ENCODE assay signal across 8 cellular contexts in genomic region chr4:7103031-7103598, GRCh38. TPM values are rescaled to one million over a fixed set of nuclear protein-coding genes. Genes with fewer than 3 reads are reported as not detected.
DNase-seq lines count a peak whose midpoint lies in the region; ATAC-seq, FAIRE-seq and TF ChIP-seq lines count a peak whose summit lies in the region.

No MANE protein-coding gene starts in this region.

- no peaks in the 10 kb centered on the region for H3K79me2 ChIP-seq in ACC112 (ENCODE audit: control insufficient read depth, insufficient read depth, low read length, unreplicated experiment)
- no peaks in the 10 kb centered on the region for H3K79me2 ChIP-seq in HepG2 (ENCODE audit: insufficient read depth, low read length)

- H3K27ac ChIP-seq in ACC112 (ENCODE audit: low read depth, low read length) (no peak overlapping the region), colonic mucosa (peak overlapping the region; percentile 86), HepG2 (ENCODE audit: extremely low read length, insufficient read depth, low read length) (peak overlapping the region; percentile 92)

- WGBS in HepG2 (ENCODE audit: low lambda C conversion rate): 0% methylated on average over 15 of the region's 34 CpGs

- DNase-seq in NCI-H345 treated with DMSO at 0.1 percent for 48 hours (lab: John Stamatoyannopoulos, UW; ENCODE audit: unreplicated experiment) (peak; percentile 35), colonic mucosa (peak; percentile 93), HepG2 (ENCODE audit: low spot score) (peak; percentile 64)
- DNase-seq in activated CD4-positive, alpha-beta T cell treated with anti-CD3 and anti-CD28 coated beads for 4 hours: peak; percentile 79
- peak; percentile 69 for DNase-seq in stimulated activated CD4-positive, alpha-beta T cell treated with anti-CD3 and anti-CD28 coated beads, Interleukin-2, amount 100 ng/mL, for 4 hours (ENCODE audit: low read depth)

- no peak for FAIRE-seq in HepG2 (lab: Jason Lieb, UNC)

- H3K9me3 ChIP-seq in colonic mucosa: no peaks in the 10 kb centered on the region
- H3K9me3 ChIP-seq in HepG2 (ENCODE audit: low read length): no peaks in the 10 kb centered on the region

- H3K4me1 ChIP-seq in ACC112 (ENCODE audit: control insufficient read depth, insufficient read depth, low read length, unreplicated experiment) (peaks cover 9% of the 10 kb centered on the region), colonic mucosa (peaks cover 3% of the 10 kb centered on the region), HepG2 (ENCODE audit: insufficient read depth, low read length) (peaks cover 46% of the 10 kb centered on the region)

- H3K4me3 ChIP-seq in ACC112 (ENCODE audit: low read depth, low read length) (peak overlapping the region; percentile 83), colonic mucosa (peak overlapping the region; percentile 73), HepG2 (replicated peaks in 1 of 3; ENCODE audit: insufficient read depth in 1 of 3, low read depth in 2 of 3, low read length in 3 of 3) (peak overlapping the region; percentile 80 to 88 (median 82))

- intact Hi-C loops in colonic mucosa (cut with DNase I): no loop called here
- intact Hi-C loops in HepG2 (cut with micrococcal nuclease; ENCODE audit: unreplicated experiment): loop anchor here (2.0 to 5.0 kb wide), 2 partner anchors 64 to 84 kb away; no protein-coding TSS in a partner anchor

- no peak for TF ChIP-seq CTCF in colonic mucosa (IDR thresholded peaks at IDR 0.05)
- TF ChIP-seq CTCF in HepG2 (CRISPR knock-in tag; IDR thresholded peaks at IDR 0.05): peak; percentile 44

- ATAC-seq in GM18858 (IDR thresholded peaks at IDR 0.05; ENCODE audit: unreplicated experiment): peak; percentile 48
- ATAC-seq in HG03064 (IDR thresholded peaks at IDR 0.05; ENCODE audit: low read depth, unreplicated experiment): peak; percentile 66
- ATAC-seq in HepG2: peak; percentile 71

- H3K4me2 ChIP-seq in HepG2 (ENCODE audit: low read depth, low read length): peak overlapping the region; percentile 99

- H4K20me1 ChIP-seq in HepG2 (ENCODE audit: insufficient read depth, low read length): no peaks in the 10 kb centered on the region

- H3K36me3 ChIP-seq in ACC112 (ENCODE audit: insufficient read depth, low read length) (no peaks in the 10 kb centered on the region), colonic mucosa (no peaks in the 10 kb centered on the region), HepG2 (replicated peaks in 1 of 2; ENCODE audit: control insufficient read depth in 1 of 2, insufficient read depth in 2 of 2, low read length in 2 of 2) (no peaks in the 10 kb centered on the region)

- POLR2A ChIA-PET in HepG2 (lab: Yijun Ruan, JAX): interaction anchor here (0.7 to 1.8 kb wide), 7 partner anchors 9 to 335 kb away, joined by 3 to 13 read pairs (median 5); partner anchors contain the start of gene GRPEL1

- BruUV-seq in HepG2 (replicated peaks; lab: Mats Ljungman, UMichigan): TSS peak; percentile 96

- TF ChIP-seq EP300 in HepG2 (IDR thresholded peaks at IDR 0.05; ENCODE audit: low read depth in 2 of 2, low read length in 2 of 2) (no peak), HepG2 (CRISPR knock-in tag; IDR thresholded peaks at IDR 0.05; ENCODE audit: borderline replicate concordance) (no peak)

- in situ Hi-C loops in HepG2 (cut with HindIII; ENCODE audit: extremely low pct_ligation_motif_present, low pct_unique_long_range_greater_than_20kb): no loop called here

- peak; percentile 26 to 59; a peak in 2 of 4 replicates for TF ChIP-seq POLR2A in HepG2 (IDR thresholded peaks at IDR 0.05; ENCODE audit: insufficient read depth in 1 of 2, low read depth in 2 of 2, low read length in 2 of 2)

- no peaks in the 10 kb centered on the region for H3K27me3 ChIP-seq in ACC112 (ENCODE audit: insufficient read depth, low read length)
- H3K27me3 ChIP-seq in colonic mucosa: no peaks in the 10 kb centered on the region
- H3K27me3 ChIP-seq in HepG2 (ENCODE audit: control insufficient read depth in 1 of 2, insufficient read depth in 2 of 2, low read length in 2 of 2): peaks cover 1 to 5% of the 10 kb centered on the region in 2 experiments; a peak in 2 of 5 replicates

- H3K9ac ChIP-seq in colonic mucosa (ENCODE audit: low read depth in 2 of 2, low read length in 2 of 2) (peak overlapping the region; percentile 83 to 90), HepG2 (ENCODE audit: insufficient read depth, low read depth, low read length) (peak overlapping the region; percentile 73)

- CTCF ChIA-PET in HepG2 (lab: Yijun Ruan, JAX; ENCODE audit: low intra/inter-chr PET ratio, low total read pairs): interaction anchor here (2.0 kb wide), 1 partner anchor 83 kb away, joined by 7 read pairs; no protein-coding TSS in a partner anchor

- TF ChIP-seq RAD21 in HepG2 (CRISPR knock-in tag; IDR thresholded peaks at IDR 0.05): no peak

- peak overlapping the region; percentile 94 for H2AFZ ChIP-seq in ACC112 (ENCODE audit: low read length, unreplicated experiment)
- H2AFZ ChIP-seq in HepG2 (ENCODE audit: low read length): no peak overlapping the region

TF ChIP-seq in HepG2, 621 proteins besides CTCF, POLR2A, EP300 and RAD21 (continues in another document):
- peak in 1 of 2 experiments; percentile 17; a peak in 1 of 4 replicates for TF ChIP-seq HMGXB4 (CRISPR knock-in tag; IDR thresholded peaks at IDR 0.05; ENCODE audit: borderline replicate concordance in 1 of 2, low read depth in 1 of 2)
- TF ChIP-seq TAF1 (CRISPR knock-in tag; IDR thresholded peaks at IDR 0.05): peak; percentile 48; the same call in 1 of the 2 replicates
- TF ChIP-seq SMAD3 (CRISPR knock-in tag; IDR thresholded peaks at IDR 0.05): 0 out of 2 replicates have a peak, but pooled peaks have one; percentile 39
- TF ChIP-seq SSRP1 (CRISPR knock-in tag; IDR thresholded peaks at IDR 0.05): no peak

RNA-seq across cellular contexts. Expression of gene GRPEL1, which starts 35.3 kb away (rescaled TPM):
- 10 to 100 TPM; 45.9 to 50.9 TPM for total RNA-seq in colonic mucosa
- 141 and 213 TPM in 2 replicates for total RNA-seq in HepG2 (2016; rRNA removed; fragmentation: Illumina TruSeq; extraction: Trizol)
- 24.3 and 28.6 TPM in 2 replicates for total RNA-seq in HepG2 (2016; cell fraction: cytosol; rRNA removed; fragmentation: Illumina TruSeq; extraction: Trizol; ENCODE audit: low read depth)
- 139 and 219 TPM in 2 replicates for total RNA-seq in HepG2 (2016; cell fraction: insoluble cytoplasmic fraction; rRNA removed; fragmentation: Illumina TruSeq; extraction: Trizol)
- total RNA-seq in HepG2 (2016; cell fraction: membrane; rRNA removed; fragmentation: Illumina TruSeq; extraction: Trizol): 37.5 and 43.6 TPM in 2 replicates
- total RNA-seq in HepG2 (2016; cell fraction: nucleus; rRNA removed; fragmentation: Illumina TruSeq; extraction: Trizol): 48.8 and 49.5 TPM in 2 replicates
- 27.2 and 32.3 TPM in 2 replicates for polyA plus RNA-seq in HepG2 (2011; rRNA removed)
- polyA plus RNA-seq in HepG2 (2011; cell fraction: cytosol; rRNA removed): 30.3 and 39.4 TPM in 2 replicates
- polyA plus RNA-seq in HepG2 (2011; cell fraction: nucleus; rRNA removed): 12.6 and 17.4 TPM in 2 replicates
- polyA plus RNA-seq in HepG2 (2012): 52.6 and 70.0 TPM in 2 replicates
- polyA plus RNA-seq in HepG2 (2016; cell fraction: cytosol; fragmentation: Illumina TruSeq; extraction: Trizol; ENCODE audit: low read depth): 28.9 and 31.1 TPM in 2 replicates
- 220 and 231 TPM in 2 replicates for polyA plus RNA-seq in HepG2 (2016; cell fraction: insoluble cytoplasmic fraction; fragmentation: Illumina TruSeq; extraction: Trizol; ENCODE audit: low read depth)
- 28.9 and 29.2 TPM in 2 replicates for polyA plus RNA-seq in HepG2 (2016; cell fraction: membrane; fragmentation: Illumina TruSeq; extraction: Trizol; ENCODE audit: low read depth)
- polyA plus RNA-seq in HepG2 (2016; cell fraction: nucleus; fragmentation: Illumina TruSeq; extraction: Trizol; ENCODE audit: insufficient read depth, low read depth): 73.7 and 88.9 TPM in 2 replicates
- 23.2 and 27.5 TPM in 2 replicates for polyA minus RNA-seq in HepG2 (2011; rRNA and poly(A)+ RNA removed; ENCODE audit: low replicate concordance)
- polyA minus RNA-seq in HepG2 (2011; cell fraction: cytosol; rRNA and poly(A)+ RNA removed): 19.1 and 25.1 TPM in 2 replicates
- 36.8 and 50.7 TPM in 2 replicates for polyA minus RNA-seq in HepG2 (2011; cell fraction: nucleus; rRNA and poly(A)+ RNA removed)

RNA-seq across cellular contexts. Expression of gene TADA2B, which starts 59.9 kb away (rescaled TPM):
- 10 to 100 TPM; 24.0 to 27.2 TPM for total RNA-seq in colonic mucosa
- 8.6 and 8.9 TPM in 2 replicates for total RNA-seq in HepG2 (2016; rRNA removed; fragmentation: Illumina TruSeq; extraction: Trizol)
- 2.2 and 3.1 TPM in 2 replicates for total RNA-seq in HepG2 (2016; cell fraction: cytosol; rRNA removed; fragmentation: Illumina TruSeq; extraction: Trizol; ENCODE audit: low read depth)
- total RNA-seq in HepG2 (2016; cell fraction: insoluble cytoplasmic fraction; rRNA removed; fragmentation: Illumina TruSeq; extraction: Trizol): 7.2 and 8.0 TPM in 2 replicates
- 11.2 and 13.1 TPM in 2 replicates for total RNA-seq in HepG2 (2016; cell fraction: membrane; rRNA removed; fragmentation: Illumina TruSeq; extraction: Trizol)
- 5.6 and 5.9 TPM in 2 replicates for total RNA-seq in HepG2 (2016; cell fraction: nucleus; rRNA removed; fragmentation: Illumina TruSeq; extraction: Trizol)
- 4.6 and 5.1 TPM in 2 replicates for polyA plus RNA-seq in HepG2 (2011; rRNA removed)
- 5.0 and 5.2 TPM in 2 replicates for polyA plus RNA-seq in HepG2 (2011; cell fraction: cytosol; rRNA removed)
- 5.8 and 6.6 TPM in 2 replicates for polyA plus RNA-seq in HepG2 (2011; cell fraction: nucleus; rRNA removed)
- polyA plus RNA-seq in HepG2 (2012): 8.0 and 9.4 TPM in 2 replicates
- 2.2 and 2.7 TPM in 2 replicates for polyA plus RNA-seq in HepG2 (2016; cell fraction: cytosol; fragmentation: Illumina TruSeq; extraction: Trizol; ENCODE audit: low read depth)
- polyA plus RNA-seq in HepG2 (2016; cell fraction: insoluble cytoplasmic fraction; fragmentation: Illumina TruSeq; extraction: Trizol; ENCODE audit: low read depth): 10.4 and 13.0 TPM in 2 replicates
- 8.6 and 9.7 TPM in 2 replicates for polyA plus RNA-seq in HepG2 (2016; cell fraction: membrane; fragmentation: Illumina TruSeq; extraction: Trizol; ENCODE audit: low read depth)
- polyA plus RNA-seq in HepG2 (2016; cell fraction: nucleus; fragmentation: Illumina TruSeq; extraction: Trizol; ENCODE audit: insufficient read depth, low read depth): 10.6 and 12.8 TPM in 2 replicates
- polyA minus RNA-seq in HepG2 (2011; rRNA and poly(A)+ RNA removed; ENCODE audit: low replicate concordance): 6.9 and 14.2 TPM in 2 replicates
- 3.9 and 5.1 TPM in 2 replicates for polyA minus RNA-seq in HepG2 (2011; cell fraction: cytosol; rRNA and poly(A)+ RNA removed)
- 5.9 and 6.6 TPM in 2 replicates for polyA minus RNA-seq in HepG2 (2011; cell fraction: nucleus; rRNA and poly(A)+ RNA removed)

Comparison
In these comparisons a context has a peak if more than half of its experiments do, and no peak if none do; other contexts are left out.
1. DNase-seq: peak in every context shown above with its lines; median percentile 93 in colonic mucosa; 79 in activated CD4-positive, alpha-beta T cell treated with anti-CD3 and anti-CD28 coated beads for 4 hours; 69 in stimulated activated CD4-positive, alpha-beta T cell treated with anti-CD3 and anti-CD28 coated beads, Interleukin-2, amount 100 ng/mL, for 4 hours; 64 in HepG2; 35 in NCI-H345 treated with DMSO at 0.1 percent for 48 hours.